9 cellular contexts compared by ENCODE assay signal in the genomic region with DNA sequence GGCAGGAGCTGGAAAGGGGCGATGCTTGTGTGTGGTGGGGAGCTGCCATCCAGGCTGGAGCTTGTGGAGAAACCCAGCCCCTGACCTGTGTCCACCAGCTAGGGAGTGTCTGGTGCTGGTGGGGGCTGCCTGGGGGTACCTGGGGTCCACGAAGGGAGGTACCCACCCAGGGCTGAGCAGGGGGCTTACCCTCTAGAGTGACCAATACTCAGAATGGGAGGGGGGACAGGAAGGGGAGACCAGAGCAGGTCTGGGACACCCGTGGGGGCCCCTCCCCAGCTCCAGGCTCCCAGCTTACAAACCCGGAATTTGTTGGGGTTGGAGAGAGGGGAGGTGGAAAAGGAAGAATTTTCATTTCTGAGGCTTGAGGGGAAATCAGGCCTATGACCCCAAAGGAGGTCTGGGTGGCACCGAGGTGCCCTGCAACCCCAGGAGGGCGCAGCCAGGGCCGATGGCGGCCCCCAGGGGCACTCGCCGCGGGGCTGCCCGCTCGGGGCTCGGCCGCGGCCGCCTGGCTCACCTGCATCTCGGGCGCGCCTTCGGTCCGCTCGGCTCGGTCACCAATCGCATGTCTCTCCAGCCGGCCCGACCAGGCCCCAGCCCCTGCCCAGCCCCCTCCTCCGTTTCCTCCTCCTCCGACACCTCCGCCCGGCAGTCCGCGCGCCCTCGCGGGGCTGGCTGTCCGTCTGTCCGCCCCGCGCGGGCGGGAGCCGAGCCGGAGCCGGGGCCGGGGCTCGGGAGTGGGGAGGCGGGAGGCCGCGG. TPM values are rescaled to one million over a fixed set of nuclear protein-coding genes. Genes with fewer than 3 reads are reported as not detected.
DNase-seq lines count a peak whose midpoint lies in the region; ATAC-seq and TF ChIP-seq lines count a peak whose summit lies in the region.
"Had no signal": no experiment of that assay in that cellular context is flagged by ENCODE, and none has a peak within 500 bp of the region (broad histone marks: within the 10 kb centered on the region; RNA-seq: fewer than 3 reads in every experiment).

No MANE protein-coding gene starts in this region.

- H3K4me3 ChIP-seq in HCT116 (replicated peaks in 1 of 2; ENCODE audit: low read depth in 1 of 2, low read length in 2 of 2) (peak overlapping the region; percentile 48 to 63), spleen (peak overlapping the region in 7 of 8 donors; percentile 26 to 73 (median 38))

- TF ChIP-seq POLR2A in HCT116 (IDR thresholded peaks at IDR 0.05; ENCODE audit: borderline replicate concordance, extremely low read depth, insufficient read depth, insufficient read length), result no peak
- no peak for TF ChIP-seq POLR2A in spleen (IDR thresholded peaks at IDR 0.05)

- POLR2A ChIA-PET in HCT116 (lab: Charles Lee), result interaction anchor here (1.8 kb wide), 1 partner anchor 14 kb away, joined by 7 read pairs; no protein-coding TSS in a partner anchor

- no peak overlapping the region for H2AFZ ChIP-seq in HCT116 (ENCODE audit: low read depth, low read length, poor library complexity, severe bottlenecking)

- peak overlapping the region; percentile 47; the same call in 1 of the 2 replicates for H3K27ac ChIP-seq in HCT116 (ENCODE audit: low read depth, low read length)
- no peak overlapping the region for H3K27ac ChIP-seq in spleen

- RAD21 ChIA-PET in HCT116 (lab: Charles Lee; ENCODE audit: low non-redundant PET in 1 of 2, low total read pairs in 2 of 2, uncharacterized antibody in 2 of 2, unreplicated experiment in 2 of 2), result no interaction called here

- H4K20me1 ChIP-seq in HCT116 (ENCODE audit: insufficient read depth), result no peaks in the 10 kb centered on the region

- CTCF ChIA-PET in HCT116 (lab: Charles Lee), result interaction anchor here (0.8 to 2.0 kb wide), 4 partner anchors 14 to 243 kb away, joined by 3 to 11 read pairs (median 8); no protein-coding TSS in a partner anchor

- H3K27me3 ChIP-seq in HCT116 (ENCODE audit: insufficient read depth, low read length), result no peaks in the 10 kb centered on the region
- H3K27me3 ChIP-seq in spleen (replicated peaks in 1 of 7), result peaks cover 8 to 75% (median 47%) of the 10 kb centered on the region in 7 donors

- no peak for DNase-seq in HCT116 (ENCODE audit: low read depth, low spot score)
- peak; percentile 28 for DNase-seq in astrocyte of the hippocampus (ENCODE audit: low read depth, low spot score)
- DNase-seq in islet precursor cell, result peak; percentile 80
- no peak for DNase-seq in spleen
- DNase-seq in LoVo (ENCODE audit: low spot score), result no peak
- DNase-seq in mucosa of gallbladder (ENCODE audit: low spot score), result no peak
- DNase-seq in superior temporal gyrus (ENCODE audit: extremely low spot score), result no peak
- DNase-seq in cortex of kidney (lab: John Stamatoyannopoulos, UW), result no peak
- DNase-seq: stimulated activated CD4-positive, alpha-beta T cell treated with anti-CD3 and anti-CD28 coated beads, Interleukin-2, amount 100 ng/mL, for 24 hours had no signal

- H3K36me3 ChIP-seq in HCT116 (ENCODE audit: control insufficient read depth in 1 of 2, insufficient read depth in 2 of 2, low read length in 2 of 2) (no peaks in the 10 kb centered on the region), spleen (no peaks in the 10 kb centered on the region)

- intact Hi-C loops in HCT116 (cut with micrococcal nuclease) (loop anchor here (2.0 to 5.0 kb wide), 2 partner anchors 445 to 513 kb away; no protein-coding TSS in a partner anchor), spleen (cut with DNase I; ENCODE audit: low total_unique reads) (loop anchor here (10.0 kb wide), 1 partner anchor 193 kb away; no protein-coding TSS in a partner anchor)

- no peak for TF ChIP-seq CTCF in HCT116 (IDR thresholded peaks at IDR 0.05 in 2 of 3, conservative IDR thresholded peaks at IDR 0.05 in 1 of 3; ENCODE audit: borderline replicate concordance in 1 of 3, insufficient read depth in 1 of 3, low read depth in 2 of 3, low read length in 2 of 3)
- no peak for TF ChIP-seq CTCF in spleen (IDR thresholded peaks at IDR 0.05 in 8 of 11, conservative IDR thresholded peaks at IDR 0.05 in 3 of 11)

- TF ChIP-seq RAD21 in HCT116 (IDR thresholded peaks at IDR 0.05; ENCODE audit: low read depth), result no peak

- H3K4me1 ChIP-seq in HCT116 (ENCODE audit: control insufficient read depth in 1 of 2, insufficient read depth in 2 of 2, low read length in 2 of 2) (peaks cover 11 to 29% of the 10 kb centered on the region in 2 experiments; a peak in 3 of 4 replicates), spleen (peaks cover 12 to 47% (median 33%) of the 10 kb centered on the region in 6 donors)

- no peaks in the 10 kb centered on the region; the same call in 1 of the 2 replicates for H3K79me2 ChIP-seq in HCT116 (ENCODE audit: insufficient read depth, low read length)

- H3K9me2 ChIP-seq in HCT116 (ENCODE audit: insufficient read depth), result no peaks in the 10 kb centered on the region

- no TSS peak for BruUV-seq in HCT116 (replicated peaks; lab: Mats Ljungman, UMichigan)

- 4 to 12% (median 4%) methylated on average over 22 to 50 of the region's 50 CpGs for WGBS in spleen, 5 donors

- peak overlapping the region; percentile 63 for H3K9ac ChIP-seq in HCT116 (ENCODE audit: low read length)

- ATAC-seq in HCT116, result peak; percentile 10

- no peaks in the 10 kb centered on the region for H3K9me3 ChIP-seq in HCT116 (ENCODE audit: control insufficient read depth in 1 of 2, insufficient read depth in 1 of 2, low read depth in 1 of 2, low read length in 2 of 2)
- no peaks in the 10 kb centered on the region for H3K9me3 ChIP-seq in spleen

- peak overlapping the region; percentile 85 for H3K4me2 ChIP-seq in HCT116 (ENCODE audit: low read length)

TF ChIP-seq in HCT116, 20 proteins besides CTCF, POLR2A, EP300 and RAD21:
- TF ChIP-seq ZFX (IDR thresholded peaks at IDR 0.05), result peak; percentile 71
- no peak for TF ChIP-seq JUND (IDR thresholded peaks at IDR 0.05)
- TF ChIP-seq EZH2 (IDR thresholded peaks at IDR 0.05), result no peak
TF ChIP-seq in HCT116: peak in this region for 1.

RNA-seq across cellular contexts. Expression of a gene that starts 0.7 kb away (rescaled TPM):
- total RNA-seq in HCT116 (2021; ENCODE audit: unreplicated experiment) (15.6 TPM), spleen (1 to 10 TPM; 1.6 to 7.3 (median 3.8) TPM), mucosa of gallbladder (2.3 TPM)
- polyA plus RNA-seq in HCT116 (2012), result 19.2 and 22.9 TPM in 2 replicates
- 1 to 10 TPM in 1 of 3 donors, under 1 TPM in 2; 0.46 to 1.2 (median 0.93) TPM for polyA plus RNA-seq in spleen

Comparison
In these comparisons a context has a peak if more than half of its experiments do, and no peak if none do; other contexts are left out.
1. DNase-seq: peak in astrocyte of the hippocampus (single experiment) and islet precursor cell (single experiment); none in HCT116 (single experiment), spleen (single experiment), LoVo (single experiment), mucosa of gallbladder (single experiment), superior temporal gyrus (single experiment) and cortex of kidney (single experiment).